Comparison of ENCODE assay signal across 28 cellular contexts in the genomic region with DNA sequence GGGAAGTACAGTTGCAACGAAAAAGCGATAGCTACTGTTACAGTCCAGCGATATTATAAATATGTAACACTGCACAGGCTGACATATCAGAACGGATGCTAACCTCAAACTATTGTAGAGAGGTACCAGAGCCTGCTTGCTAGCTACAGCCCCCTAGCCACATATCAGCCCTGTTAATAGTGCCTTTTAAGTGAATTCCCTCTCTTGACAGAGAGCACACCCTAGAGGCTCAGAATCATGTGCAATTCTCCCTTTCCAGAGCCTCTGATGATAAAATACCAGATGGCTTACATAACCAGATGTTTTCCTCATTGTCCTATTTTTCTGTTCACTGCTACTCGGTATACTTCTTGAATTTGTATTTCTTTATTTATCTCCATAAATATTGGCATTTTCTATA.
DNase-seq lines count a peak whose midpoint lies in the region; ATAC-seq and TF ChIP-seq lines count a peak whose summit lies in the region.
"Had no signal": no experiment of that assay in that cellular context is flagged by ENCODE, and none has a peak within 500 bp of the region (broad histone marks: within the 10 kb centered on the region; RNA-seq: fewer than 3 reads in every experiment).

No MANE protein-coding gene starts in this region.

- no peaks in the 10 kb centered on the region for H3K79me1 ChIP-seq in IMR-90 (ENCODE audit: low read depth in 1 of 2, low read length in 2 of 2)

- no TSS peak for BruUV-seq in IMR-90 (replicated peaks; lab: Mats Ljungman, UMichigan)

- no peak overlapping the region for H3K9ac ChIP-seq in IMR-90 (ENCODE audit: low read depth, low read length)
- H3K9ac ChIP-seq in fibroblast of lung (ENCODE audit: insufficient read depth, low read length) = no peak overlapping the region
- H3K9ac ChIP-seq: KMS-11 had no signal

- H3K36me3 Mint-ChIP-seq in activated T-helper 1 cell treated with anti-CD3 and anti-CD28 coated beads, Interleukin-12 subunit alpha, Interleukin-12 subunit beta, Interleukin-2, Interleukin-4 antibody, amounts not matched to agents 30 ng/mL and 10 ng/mL and 1 ng/mL, durations not matched to agents 14 hours and 24 hours and 36 hours (ENCODE audit: low read depth) = no peaks in the 10 kb centered on the region
- H3K36me3 Mint-ChIP-seq: brain; CD4-positive, alpha-beta memory T cell; T-cell had no signal

- H3K79me2 ChIP-seq in fibroblast of lung (ENCODE audit: control insufficient read depth, insufficient read depth, low read length) = no peaks in the 10 kb centered on the region

- H2AFZ ChIP-seq in IMR-90 (replicated peaks; ENCODE audit: low read length, poor library complexity) = no peak overlapping the region
- no peak overlapping the region for H2AFZ ChIP-seq in fibroblast of lung (ENCODE audit: low read length)

- POLR2A ChIA-PET in IMR-90 (lab: Charles Lee; ENCODE audit: unreplicated experiment) = no interaction called here

- in situ Hi-C loops in IMR-90 (cut with MboI; ENCODE audit: low sequenced_read_pairs) = no loop called here

- H3K18ac ChIP-seq in IMR-90 (ENCODE audit: low read depth, low read length) = no peak overlapping the region

- H4K91ac ChIP-seq in IMR-90 (ENCODE audit: insufficient read depth, low read depth, low read length) = no peak overlapping the region

- H3K36me3 ChIP-seq in IMR-90 (ENCODE audit: control insufficient read depth, insufficient read depth, low read length) = no peaks in the 10 kb centered on the region
- H3K36me3 ChIP-seq in fibroblast of lung (ENCODE audit: control insufficient read depth, insufficient read depth, low read length) = no peaks in the 10 kb centered on the region
- no peaks in the 10 kb centered on the region for H3K36me3 ChIP-seq in left lung
- H3K36me3 ChIP-seq: gastrocnemius medialis, thyroid gland had no signal

- peaks cover 2% of the 10 kb centered on the region; the same call in 1 of the 2 replicates for H3K9me3 ChIP-seq in IMR-90 (ENCODE audit: control insufficient read depth, insufficient read depth, low read length)
- no peaks in the 10 kb centered on the region for H3K9me3 ChIP-seq in fibroblast of lung (ENCODE audit: control insufficient read depth, insufficient read depth, low read depth, low read length)
- H3K9me3 ChIP-seq in left lung = no peaks in the 10 kb centered on the region
- H3K9me3 ChIP-seq: gastrocnemius medialis, thyroid gland had no signal

- H4K5ac ChIP-seq in IMR-90 (ENCODE audit: low read depth, low read length) = no peak overlapping the region

- H4K20me1 ChIP-seq in IMR-90 (ENCODE audit: insufficient read depth, low read length) = no peaks in the 10 kb centered on the region
- H4K20me1 ChIP-seq in fibroblast of lung (ENCODE audit: control insufficient read depth, extremely low read depth, insufficient read depth, low read length) = no peaks in the 10 kb centered on the region

- H3K4me1 Mint-ChIP-seq in activated T-helper 1 cell treated with anti-CD3 and anti-CD28 coated beads, Interleukin-12 subunit alpha, Interleukin-12 subunit beta, Interleukin-2, Interleukin-4 antibody, amounts not matched to agents 30 ng/mL and 10 ng/mL and 1 ng/mL, durations not matched to agents 14 hours and 24 hours and 36 hours (ENCODE audit: low read depth) = no peaks in the 10 kb centered on the region
- H3K4me1 Mint-ChIP-seq: activated CD4-positive, alpha-beta T cell treated with anti-CD3 and anti-CD28 coated beads, Interleukin-2, amount 10 ng/mL, durations not matched to agents 24 days and 14 days; activated naive CD8-positive, alpha-beta T cell treated with anti-CD3 and anti-CD28 coated beads, Interleukin-2, amount 50 U/mL, for 24 hours; CD4-positive, alpha-beta memory T cell; nephron progenitor cell; T-cell had no signal

- H2BK15ac ChIP-seq in IMR-90 (ENCODE audit: low read depth, low read length) = no peak overlapping the region

- no peak overlapping the region for H3K4me3 ChIP-seq in IMR-90 (ENCODE audit: insufficient read depth, low read depth, low read length)
- H3K4me3 ChIP-seq in fibroblast of lung (replicated peaks in 1 of 4; ENCODE audit: control extremely low read depth in 1 of 4, insufficient read depth in 1 of 4, low read depth in 3 of 4, low read length in 4 of 4) = no peak overlapping the region
- no peak overlapping the region for H3K4me3 ChIP-seq in left lung
- H3K4me3 ChIP-seq: gastrocnemius medialis, thyroid gland had no signal

- peak; percentile 58 for ATAC-seq in IMR-90 (ENCODE audit: low read depth)
- peak; percentile 34 for ATAC-seq in left lung
- ATAC-seq in GM19467 (IDR thresholded peaks at IDR 0.05; ENCODE audit: unreplicated experiment) = no peak
- ATAC-seq: activated naive CD8-positive, alpha-beta T cell treated with anti-CD3 and anti-CD28 coated beads, Interleukin-2, amount 50 U/mL, for 24 hours; gastrocnemius medialis; T-cell had no signal

- no peak for TF ChIP-seq POLR2A in IMR-90 (IDR thresholded peaks at IDR 0.05; ENCODE audit: low read depth, low read length)

- H2BK5ac ChIP-seq in IMR-90 (ENCODE audit: low read depth, low read length, poor library complexity, severe bottlenecking) = no peak overlapping the region

- peak overlapping the region; percentile 58 for H2BK120ac ChIP-seq in IMR-90 (ENCODE audit: low read depth, low read length)

- H3K27me3 Mint-ChIP-seq in activated T-helper 1 cell treated with anti-CD3 and anti-CD28 coated beads, Interleukin-12 subunit alpha, Interleukin-12 subunit beta, Interleukin-2, Interleukin-4 antibody, amounts not matched to agents 30 ng/mL and 10 ng/mL and 1 ng/mL, durations not matched to agents 14 hours and 24 hours and 36 hours (ENCODE audit: insufficient read depth) = no peaks in the 10 kb centered on the region
- H3K27me3 Mint-ChIP-seq: activated CD4-positive, alpha-beta T cell treated with anti-CD3 and anti-CD28 coated beads, Interleukin-2, amount 10 ng/mL, durations not matched to agents 24 days and 14 days; brain; progenitor cell of endocrine pancreas had no signal

- TF ChIP-seq CTCF in C4-2B (conservative IDR thresholded peaks at IDR 0.05) = 0 out of 2 replicates have a peak, but pooled peaks have one; percentile 6
- no peak for TF ChIP-seq CTCF in IMR-90 (conservative IDR thresholded peaks at IDR 0.05; ENCODE audit: low read depth, low read length)
- peak in 1 of 2 donors; percentile 18 for TF ChIP-seq CTCF in fibroblast of lung (conservative IDR thresholded peaks at IDR 0.05 in 1 of 2, IDR thresholded peaks at IDR 0.05 in 1 of 2; ENCODE audit: low read depth in 1 of 2, low read length in 2 of 2)
- no peak for TF ChIP-seq CTCF in left lung (IDR thresholded peaks at IDR 0.05)

- H3K4me2 ChIP-seq in IMR-90 (ENCODE audit: low read depth, low read length) (no peak overlapping the region), fibroblast of lung (ENCODE audit: extremely low read depth, insufficient read depth, low read length) (no peak overlapping the region)
- H3K4me2 ChIP-seq: KMS-11 had no signal

- H3K4me1 ChIP-seq in IMR-90 (ENCODE audit: control insufficient read depth, insufficient read depth, low read length) (peaks cover 2% of the 10 kb centered on the region; the same call in 1 of the 2 replicates), fibroblast of lung (ENCODE audit: control insufficient read depth, extremely low read depth, insufficient read depth, low read length) (no peaks in the 10 kb centered on the region), left lung (no peaks in the 10 kb centered on the region)
- H3K4me1 ChIP-seq: gastrocnemius medialis, thyroid gland had no signal

- H4K8ac ChIP-seq in IMR-90 (ENCODE audit: low read depth in 2 of 2, low read length in 2 of 2) = no peak overlapping the region

- WGBS in IMR-90 (ENCODE audit: extremely low coverage in 2 of 2, insufficient read length in 1 of 2), 2 experiments = no CpG with 5 or more reads among the region's 5 CpGs

- CTCF ChIA-PET in IMR-90 (lab: Yijun Ruan, JAX) = no interaction called here

- H3K27ac ChIP-seq in C4-2B (no peak overlapping the region), IMR-90 (ENCODE audit: insufficient read depth, low read length) (no peak overlapping the region), fibroblast of lung (ENCODE audit: insufficient read depth, low read length) (no peak overlapping the region), left lung (no peak overlapping the region)
- H3K27ac ChIP-seq: gastrocnemius medialis, KMS-11, thyroid gland had no signal

- no peak overlapping the region for H3K4me3 Mint-ChIP-seq in activated T-helper 1 cell treated with anti-CD3 and anti-CD28 coated beads, Interleukin-12 subunit alpha, Interleukin-12 subunit beta, Interleukin-2, Interleukin-4 antibody, amounts not matched to agents 30 ng/mL and 10 ng/mL and 1 ng/mL, durations not matched to agents 14 hours and 24 hours and 36 hours
- H3K4me3 Mint-ChIP-seq: activated CD4-positive, alpha-beta T cell treated with anti-CD3 and anti-CD28 coated beads, Interleukin-2, amount 10 ng/mL, durations not matched to agents 24 days and 14 days; activated naive CD8-positive, alpha-beta T cell treated with anti-CD3 and anti-CD28 coated beads, Interleukin-2, amount 50 U/mL, for 24 hours; brain; CD4-positive, alpha-beta memory T cell; nephron progenitor cell; T-cell had no signal

- H3K27me3 ChIP-seq in IMR-90 (ENCODE audit: control insufficient read depth, insufficient read depth, low read length) (no peaks in the 10 kb centered on the region), fibroblast of lung (ENCODE audit: control insufficient read depth, insufficient read depth, low read length) (no peaks in the 10 kb centered on the region), left lung (no peaks in the 10 kb centered on the region)
- H3K27me3 ChIP-seq: gastrocnemius medialis, thyroid gland had no signal

- no peak overlapping the region for H2AK9ac ChIP-seq in IMR-90 (replicated peaks; ENCODE audit: low read depth, low read length, poor library complexity)

- intact Hi-C loops in IMR-90 (cut with micrococcal nuclease) (no loop called here), left lung (cut with DNase I) (no loop called here)
- intact Hi-C loops in activated T-helper 1 cell treated with anti-CD3 and anti-CD28 coated beads, Interleukin-12 subunit alpha, Interleukin-12 subunit beta, Interleukin-2, Interleukin-4 antibody, amounts not matched to agents 30 ng/mL and 10 ng/mL and 1 ng/mL, durations not matched to agents 14 hours and 24 hours and 36 hours (cut with micrococcal nuclease) = no loop called here

- no peak overlapping the region for H3K27ac Mint-ChIP-seq in activated T-helper 1 cell treated with anti-CD3 and anti-CD28 coated beads, Interleukin-12 subunit alpha, Interleukin-12 subunit beta, Interleukin-2, Interleukin-4 antibody, amounts not matched to agents 30 ng/mL and 10 ng/mL and 1 ng/mL, durations not matched to agents 14 hours and 24 hours and 36 hours
- H3K27ac Mint-ChIP-seq: activated CD4-positive, alpha-beta T cell treated with anti-CD3 and anti-CD28 coated beads, Interleukin-2, amount 10 ng/mL, durations not matched to agents 24 days and 14 days; activated naive CD8-positive, alpha-beta T cell treated with anti-CD3 and anti-CD28 coated beads, Interleukin-2, amount 50 U/mL, for 24 hours; CD4-positive, alpha-beta memory T cell; nephron progenitor cell; progenitor cell of endocrine pancreas; T-cell had no signal

- no peak overlapping the region for H3K14ac ChIP-seq in IMR-90 (replicated peaks; ENCODE audit: low read depth, low read length)

- H2BK20ac ChIP-seq in IMR-90 (ENCODE audit: low read depth, low read length) = no peak overlapping the region

- H3K23ac ChIP-seq in IMR-90 (ENCODE audit: low read depth, low read length) = no peak overlapping the region

- no peak for TF ChIP-seq RAD21 in IMR-90 (IDR thresholded peaks at IDR 0.05; ENCODE audit: low read length)

- no peak overlapping the region for H3K4ac ChIP-seq in IMR-90 (ENCODE audit: low read depth, low read length)

- H3K9me1 ChIP-seq in IMR-90 (ENCODE audit: insufficient read depth, low read length) = no peaks in the 10 kb centered on the region

- H3K9me3 Mint-ChIP-seq in activated T-helper 1 cell treated with anti-CD3 and anti-CD28 coated beads, Interleukin-12 subunit alpha, Interleukin-12 subunit beta, Interleukin-2, Interleukin-4 antibody, amounts not matched to agents 30 ng/mL and 10 ng/mL and 1 ng/mL, durations not matched to agents 14 hours and 24 hours and 36 hours = no peaks in the 10 kb centered on the region
- H3K9me3 Mint-ChIP-seq: activated CD4-positive, alpha-beta T cell treated with anti-CD3 and anti-CD28 coated beads, Interleukin-2, amount 10 ng/mL, durations not matched to agents 24 days and 14 days; activated naive CD8-positive, alpha-beta T cell treated with anti-CD3 and anti-CD28 coated beads, Interleukin-2, amount 50 U/mL, for 24 hours; brain; nephron progenitor cell had no signal

- peak; percentile 6 for DNase-seq in IMR-90
- DNase-seq in fibroblast of lung (ENCODE audit: low read depth in 2 of 2) = peak; percentile 5 to 36
- DNase-seq in left lung = no peak
- DNase-seq in activated CD4-positive, CD25-positive, alpha-beta regulatory T cell (lab: John Stamatoyannopoulos, UW) = no peak
- no peak for DNase-seq in activated T-helper 1 cell treated with anti-CD3 and anti-CD28 coated beads, Interleukin-12 subunit alpha, Interleukin-12 subunit beta, Interleukin-2, Interleukin-4 antibody, amounts not matched to agents 30 ng/mL and 10 ng/mL and 1 ng/mL, durations not matched to agents 14 hours and 24 hours and 36 hours (ENCODE audit: low spot score)
- no peak for DNase-seq in Kasumi-1 (lab: John Stamatoyannopoulos, UW)
- DNase-seq: activated CD4-positive, alpha-beta T cell treated with anti-CD3 and anti-CD28 coated beads, Interleukin-2, amount 10 ng/mL, durations not matched to agents 24 days and 14 days; activated effector memory CD4-positive, alpha-beta T cell treated with Interleukin-2 at 50 U/mL for 16 hours; activated naive CD8-positive, alpha-beta T cell treated with anti-CD3 and anti-CD28 coated beads, Interleukin-2, amount 50 U/mL, for 24 hours; DND-41; gastrocnemius medialis; NCI-H1105; NCI-H2107; NCI-H526 treated with DMSO at 0.1 percent for 48 hours; nephron progenitor cell; OCI-M1; SHP77; small intestine; stimulated activated CD4-positive, alpha-beta T cell treated with anti-CD3 and anti-CD28 coated beads, Interleukin-2, amount 100 ng/mL, for 48 hours; stimulated activated naive CD4-positive, alpha-beta T cell treated with Interleukin-2 at 50 U/mL for 16 hours; T-cell; thyroid gland had no signal

- no peak overlapping the region for H2AK5ac ChIP-seq in IMR-90 (ENCODE audit: low read depth, low read length)

- H3K56ac ChIP-seq in IMR-90 (ENCODE audit: extremely low read depth, insufficient read depth, low read length) = no peak overlapping the region

- dilution Hi-C loops in IMR-90 (cut with HindIII; ENCODE audit: low sequenced_read_pairs, unreplicated experiment) = no loop called here

Comparison
In these comparisons a context has a peak if more than half of its experiments do, and no peak if none do; other contexts are left out.
1. DNase-seq: peak in IMR-90 (single experiment) and fibroblast of lung (2 of 2); none in left lung (0 of 2), activated CD4-positive, CD25-positive, alpha-beta regulatory T cell (0 of 4), activated T-helper 1 cell treated with anti-CD3 and anti-CD28 coated beads, Interleukin-12 subunit alpha, Interleukin-12 subunit beta, Interleukin-2, Interleukin-4 antibody, amounts not matched to agents 30 ng/mL and 10 ng/mL and 1 ng/mL, durations not matched to agents 14 hours and 24 hours and 36 hours (single experiment) and Kasumi-1 (0 of 2).